Comparison of ENCODE assay signal across 16 cellular contexts in genomic region chr10:84607044-84607443, GRCh38.
"Had no signal": no experiment of that assay in that cellular context is flagged by ENCODE, and none has a peak within 500 bp of the region (broad histone marks: within the 10 kb centered on the region; RNA-seq: fewer than 3 reads in every experiment).

No MANE protein-coding gene starts in this region.

- H3K4me1 ChIP-seq: esophagus squamous epithelium, parathyroid adenoma, tibial artery had no signal

- H3K9me3 ChIP-seq: esophagus squamous epithelium, mucosa of descending colon, tibial artery had no signal

- ATAC-seq: effector memory CD8-positive, alpha-beta T cell; mucosa of descending colon; naive thymus-derived CD8-positive, alpha-beta T cell; sciatic nerve; stimulated activated memory B cell treated with anti-CD40 and anti-IgM and Interleukin-4, amounts not matched to agents 10 μg/mL and 1 μg/mL and 100 μg/mL, for 72 hours had no signal

- H3K79me2 ChIP-seq: parathyroid adenoma had no signal

- DNase-seq: activated CD4-positive, alpha-beta T cell treated with anti-CD3 and anti-CD28 coated beads, Interleukin-2, amount 50 U/mL, for 48 hours; activated naive CD4-positive, alpha-beta T cell; activated naive CD8-positive, alpha-beta T cell treated with anti-CD3 and anti-CD28 coated beads for 36 hours; activated T-cell treated with anti-CD3 and anti-CD28 coated beads for 4 hours; amygdala; effector memory CD8-positive, alpha-beta T cell; esophagus squamous epithelium; mesenchymal stem cell; mucosa of descending colon; naive thymus-derived CD8-positive, alpha-beta T cell; stimulated activated CD4-positive, alpha-beta T cell treated with anti-CD3 and anti-CD28 coated beads, Interleukin-4, amount 100 ng/mL, for 24 hours had no signal

- H2AFZ ChIP-seq: parathyroid adenoma had no signal

- H3K27ac ChIP-seq: esophagus squamous epithelium, parathyroid adenoma, tibial artery had no signal

- H3K4me2 ChIP-seq: smooth muscle cell had no signal

- H3K36me3 ChIP-seq: esophagus squamous epithelium, tibial artery had no signal

- H3K4me3 ChIP-seq: esophagus squamous epithelium, mucosa of descending colon, smooth muscle cell, tibial artery had no signal

- H3K27me3 ChIP-seq: tibial artery had no signal

- H3K9ac ChIP-seq: parathyroid adenoma had no signal
